Comparison of ENCODE assay signal across 10 cellular contexts in the genomic region with DNA sequence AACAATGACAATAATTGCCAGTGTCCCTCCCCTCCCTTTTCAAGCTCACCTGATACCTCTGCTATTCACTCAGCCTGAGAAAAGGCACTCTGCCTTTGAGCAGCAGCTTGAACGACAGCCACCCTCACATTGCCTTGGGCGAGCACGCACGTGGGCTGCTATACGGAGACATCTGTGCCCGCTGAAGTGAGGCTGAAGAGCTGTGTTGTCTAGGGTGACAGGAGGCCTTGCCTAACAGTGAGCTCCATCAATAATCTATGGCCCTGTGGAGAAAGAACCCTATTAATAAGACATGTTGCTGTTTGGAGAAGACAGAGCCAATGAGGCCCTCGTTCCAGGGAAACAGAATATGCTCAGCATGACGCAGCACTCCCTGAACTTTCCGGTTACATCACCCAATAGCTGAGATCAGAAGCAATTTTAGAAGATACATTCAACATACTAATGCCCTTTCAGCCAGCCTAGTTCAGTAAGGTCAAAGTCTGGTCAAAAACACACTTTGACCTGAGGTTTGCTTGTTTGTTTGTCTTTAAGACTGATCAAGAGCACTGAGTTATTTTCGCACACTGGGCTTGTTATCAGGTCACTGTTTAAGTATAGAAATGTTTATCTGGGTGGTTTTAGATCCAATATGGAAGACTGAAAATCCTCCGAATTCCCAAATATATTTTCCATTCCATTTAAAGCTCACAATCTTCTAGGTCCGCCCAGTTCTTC. TPM values are rescaled to one million over a fixed set of nuclear protein-coding genes. Genes with fewer than 3 reads are reported as not detected.
DNase-seq lines count a peak whose midpoint lies in the region; ATAC-seq, FAIRE-seq and TF ChIP-seq lines count a peak whose summit lies in the region.
"Had no signal": no experiment of that assay in that cellular context is flagged by ENCODE, and none has a peak within 500 bp of the region (broad histone marks: within the 10 kb centered on the region; RNA-seq: fewer than 3 reads in every experiment).

No MANE protein-coding gene starts in this region.

- no peak for FAIRE-seq in H54 (lab: Jason Lieb, UNC)

- no peak overlapping the region for H3K9ac ChIP-seq in neuronal stem cell (ENCODE audit: low read depth, low read length, poor library complexity)

- no peak overlapping the region for H4K91ac ChIP-seq in neuronal stem cell (ENCODE audit: low read depth, low read length, poor library complexity)

- H2AFZ ChIP-seq in neuronal stem cell (ENCODE audit: low read length) = peak overlapping the region; percentile 41
- H2AFZ ChIP-seq: PC-9 had no signal

- CTCF ChIA-PET in HEK293 (lab: Yijun Ruan, JAX) = interaction anchor here (0.6 to 1.3 kb wide), 2 partner anchors 12 to 64 kb away, joined by 3 read pairs; no protein-coding TSS in a partner anchor

- H3K4me1 ChIP-seq in HEK293 (ENCODE audit: control insufficient read depth, insufficient read depth, low read length) (no peaks in the 10 kb centered on the region), neuronal stem cell (ENCODE audit: control insufficient read depth in 2 of 2, insufficient read depth in 1 of 2, low read depth in 1 of 2, low read length in 2 of 2) (peaks cover 0 to 2% of the 10 kb centered on the region in 2 donors)

- H3K4me2 ChIP-seq in neuronal stem cell (ENCODE audit: insufficient read depth, low read length, poor library complexity, severe bottlenecking) = no peak overlapping the region
- H3K4me2 ChIP-seq: PC-9 had no signal

- no peak overlapping the region for H2AK5ac ChIP-seq in neuronal stem cell (ENCODE audit: low read depth, low read length)

- no peak overlapping the region for H3K4ac ChIP-seq in neuronal stem cell (ENCODE audit: low read length)

- ATAC-seq in HG02870 (IDR thresholded peaks at IDR 0.05; ENCODE audit: unreplicated experiment) (no peak), GM18861 (IDR thresholded peaks at IDR 0.05; ENCODE audit: unreplicated experiment) (no peak)

- H2BK120ac ChIP-seq in neuronal stem cell (ENCODE audit: low read depth, low read length) = no peak overlapping the region

- peak overlapping the region; percentile 22 for H3K23ac ChIP-seq in neuronal stem cell (ENCODE audit: low read depth, low read length, poor library complexity)

- H3K36me3 ChIP-seq in HEK293 (ENCODE audit: control insufficient read depth in 2 of 2, insufficient read depth in 1 of 2, low read length in 2 of 2) (no peaks in the 10 kb centered on the region), neuronal stem cell (replicated peaks in 1 of 2; ENCODE audit: control insufficient read depth in 2 of 2, insufficient read depth in 2 of 2, low read length in 2 of 2) (no peaks in the 10 kb centered on the region)

- no peaks in the 10 kb centered on the region for H3K79me1 ChIP-seq in neuronal stem cell (ENCODE audit: low read depth, low read length)

- H3K27me3 ChIP-seq in neuronal stem cell (ENCODE audit: control insufficient read depth in 3 of 3, insufficient read depth in 3 of 3, low read depth in 1 of 3, low read length in 3 of 3) = no peaks in the 10 kb centered on the region

- H3K4me3 ChIP-seq in HEK293 (ENCODE audit: low read depth, low read length) (no peak overlapping the region), foreskin fibroblast (ENCODE audit: low read depth in 1 of 2, low read length in 2 of 2) (no peak overlapping the region), neuronal stem cell (ENCODE audit: low read length in 2 of 2) (no peak overlapping the region)
- H3K4me3 ChIP-seq: PC-9 had no signal

- no peak for TF ChIP-seq POLR2A in H54 (IDR thresholded peaks at IDR 0.05; ENCODE audit: low read depth, low read length)

- no peak overlapping the region for H3K18ac ChIP-seq in neuronal stem cell (ENCODE audit: low read length)

- H2BK5ac ChIP-seq in neuronal stem cell (ENCODE audit: low read length) = no peak overlapping the region

- no peak overlapping the region for H2BK15ac ChIP-seq in neuronal stem cell (ENCODE audit: low read length)

- H3K14ac ChIP-seq in neuronal stem cell (ENCODE audit: low read length) = no peak overlapping the region

- no peak overlapping the region for H2BK12ac ChIP-seq in neuronal stem cell (ENCODE audit: low read length)

- H4K8ac ChIP-seq in neuronal stem cell (ENCODE audit: low read depth, low read length) = no peak overlapping the region

- TF ChIP-seq CTCF in HEK293 (tag by site-specific recombination; IDR thresholded peaks at IDR 0.05) (no peak), foreskin fibroblast (IDR thresholded peaks at IDR 0.05; ENCODE audit: low read depth, low read length) (no peak)

- H3K9me3 ChIP-seq in HEK293 (ENCODE audit: control insufficient read depth, insufficient read depth, low read depth, low read length) (no peaks in the 10 kb centered on the region), neuronal stem cell (replicated peaks in 1 of 2; ENCODE audit: control insufficient read depth in 2 of 2, insufficient read depth in 1 of 2, low read depth in 1 of 2, low read length in 2 of 2) (no peaks in the 10 kb centered on the region)

- WGBS in neuronal stem cell (ENCODE audit: extremely low coverage in 2 of 2, insufficient read length in 2 of 2, insufficient replicate concordance in 1 of 2), 2 donors = no CpG with 5 or more reads among the region's 12 CpGs

- H3K27ac ChIP-seq in HEK293 (ENCODE audit: extremely low read depth, low read depth, low read length) (no peak overlapping the region), neuronal stem cell (replicated peaks; ENCODE audit: low read length) (no peak overlapping the region)
- H3K27ac ChIP-seq: PC-9 had no signal

- POLR2A ChIA-PET in HEK293 (lab: Yijun Ruan, JAX) = no interaction called here

- DNase-seq in SHP77 treated with DMSO at 0.1 percent for 48 hours (lab: John Stamatoyannopoulos, UW) (peak; percentile 5), foreskin fibroblast (peak; percentile 55 to 75), neuronal stem cell (ENCODE audit: low spot score) (no peak), H54 (ENCODE audit: insufficient read length, low spot score) (no peak), T1000 (lab: John Stamatoyannopoulos, UW) (no peak)
- DNase-seq: activated B cell treated with CpG ODN at 0.5 μM for 24 hours, PC-9 had no signal

TF ChIP-seq in HEK293, 187 proteins besides CTCF, POLR2A, EP300 and RAD21 (continues in another document):
- TF ChIP-seq KLF1 (tag by site-specific recombination; IDR thresholded peaks at IDR 0.05) (no peak), ZNF48 (tag by site-specific recombination; IDR thresholded peaks at IDR 0.05) (no peak), REST (tag by site-specific recombination; IDR thresholded peaks at IDR 0.05) (no peak), ZNF324 (tag by site-specific recombination; IDR thresholded peaks at IDR 0.05) (no peak), ZSCAN16 (tag by site-specific recombination; IDR thresholded peaks at IDR 0.05) (no peak), ZNF391 (tag by site-specific recombination; IDR thresholded peaks at IDR 0.05; ENCODE audit: borderline replicate concordance, low read depth) (no peak), ZNF837 (tag by site-specific recombination; IDR thresholded peaks at IDR 0.05) (no peak), TSHZ1 (tag by site-specific recombination; IDR thresholded peaks at IDR 0.05; ENCODE audit: borderline replicate concordance) (no peak), ZNF654 (tag by site-specific recombination; IDR thresholded peaks at IDR 0.05; ENCODE audit: low read depth) (no peak)

RNA-seq across cellular contexts. Expression of gene RBM24, which starts 30.6 kb away (rescaled TPM):
- polyA plus RNA-seq in neuronal stem cell (2013, experiment 1 of 2) = 13.1 TPM
- polyA plus RNA-seq in neuronal stem cell (2013, experiment 2 of 2) = 14.4 TPM

Comparison
In these comparisons a context has a peak if more than half of its experiments do, and no peak if none do; other contexts are left out.
1. DNase-seq: peak in SHP77 treated with DMSO at 0.1 percent for 48 hours (single experiment) and foreskin fibroblast (2 of 2); none in neuronal stem cell (single experiment), H54 (single experiment) and T1000 (single experiment).